20 cellular contexts compared by ENCODE assay signal in genomic region chr17:45906237-45906636, GRCh38. TPM values are rescaled to one million over a fixed set of nuclear protein-coding genes. Genes with fewer than 3 reads are reported as not detected.
DNase-seq lines count a peak whose midpoint lies in the region; ATAC-seq and TF ChIP-seq lines count a peak whose summit lies in the region.
"Had no signal": no experiment of that assay in that cellular context is flagged by ENCODE, and none has a peak within 500 bp of the region (broad histone marks: within the 10 kb centered on the region; RNA-seq: fewer than 3 reads in every experiment).

No MANE protein-coding gene starts in this region.

- intact Hi-C loops in activated naive CD4-positive, alpha-beta T cell treated with anti-CD3 and anti-CD28 coated beads for 36 hours (cut with micrococcal nuclease) = no loop called here
- intact Hi-C loops in sigmoid colon (cut with DNase I) = no loop called here

- H3K4me1 ChIP-seq in endodermal cell (ENCODE audit: control insufficient read depth, insufficient read depth, low read length) (no peaks in the 10 kb centered on the region), tibial nerve (no peaks in the 10 kb centered on the region), sigmoid colon (no peaks in the 10 kb centered on the region)
- H3K4me1 ChIP-seq: foreskin keratinocyte, Peyer's patch, SJSA1, uterus had no signal

- no peaks in the 10 kb centered on the region for H3K9me3 ChIP-seq in endodermal cell (ENCODE audit: control insufficient read depth, low read length)
- no peaks in the 10 kb centered on the region for H3K9me3 ChIP-seq in T-helper 17 cell (ENCODE audit: control insufficient read depth, low read length, poor library complexity, severe bottlenecking)
- H3K9me3 ChIP-seq in tibial nerve = no peaks in the 10 kb centered on the region
- H3K9me3 ChIP-seq in sigmoid colon = no peaks in the 10 kb centered on the region
- H3K9me3 ChIP-seq: Peyer's patch, right atrium auricular region, SJSA1, uterus had no signal

- H3K36me3 Mint-ChIP-seq in endodermal cell (ENCODE audit: low read depth) = no peaks in the 10 kb centered on the region
- peaks cover 3% of the 10 kb centered on the region for H3K36me3 Mint-ChIP-seq in T-helper 17 cell (ENCODE audit: low read depth)
- H3K36me3 Mint-ChIP-seq in activated naive CD4-positive, alpha-beta T cell treated with anti-CD3 and anti-CD28 coated beads for 36 hours (ENCODE audit: low read depth) = no peaks in the 10 kb centered on the region

- H3K27me3 Mint-ChIP-seq in endodermal cell (ENCODE audit: insufficient read depth) = peaks cover 41% of the 10 kb centered on the region
- peaks cover 29% of the 10 kb centered on the region for H3K27me3 Mint-ChIP-seq in T-helper 17 cell
- H3K27me3 Mint-ChIP-seq in activated naive CD4-positive, alpha-beta T cell treated with anti-CD3 and anti-CD28 coated beads for 36 hours (ENCODE audit: low read depth) = peaks cover 15% of the 10 kb centered on the region

- no peak for TF ChIP-seq POLR2A in tibial nerve (IDR thresholded peaks at IDR 0.05)
- no peak for TF ChIP-seq POLR2A in sigmoid colon (IDR thresholded peaks at IDR 0.05)

- H3K4me3 Mint-ChIP-seq in endodermal cell (no peak overlapping the region), T-helper 17 cell (no peak overlapping the region)
- H3K4me3 Mint-ChIP-seq in activated naive CD4-positive, alpha-beta T cell treated with anti-CD3 and anti-CD28 coated beads for 36 hours = no peak overlapping the region
- H3K4me3 Mint-ChIP-seq: activated CD4-positive, alpha-beta memory T cell treated with anti-CD3 and anti-CD28 coated beads, Interleukin-2, amount 10 ng/mL, durations not matched to agents 7 days and 5 days had no signal

- no peak for TF ChIP-seq EP300 in tibial nerve (IDR thresholded peaks at IDR 0.05)
- no peak for TF ChIP-seq EP300 in sigmoid colon (IDR thresholded peaks at IDR 0.05)

- H3K36me3 ChIP-seq in endodermal cell (ENCODE audit: control insufficient read depth, insufficient read depth, low read length) = no peaks in the 10 kb centered on the region
- H3K36me3 ChIP-seq in tibial nerve = no peaks in the 10 kb centered on the region
- H3K36me3 ChIP-seq in sigmoid colon = no peaks in the 10 kb centered on the region
- H3K36me3 ChIP-seq: Peyer's patch, right atrium auricular region, SJSA1, uterus had no signal

- no peak overlapping the region for H3K27ac Mint-ChIP-seq in endodermal cell
- no peak overlapping the region for H3K27ac Mint-ChIP-seq in T-helper 17 cell
- H3K27ac Mint-ChIP-seq in activated naive CD4-positive, alpha-beta T cell treated with anti-CD3 and anti-CD28 coated beads for 36 hours = no peak overlapping the region
- H3K27ac Mint-ChIP-seq: activated CD4-positive, alpha-beta memory T cell treated with anti-CD3 and anti-CD28 coated beads, Interleukin-2, amount 10 ng/mL, durations not matched to agents 7 days and 5 days had no signal

- peaks cover 24% of the 10 kb centered on the region for H3K27me3 ChIP-seq in endodermal cell (ENCODE audit: control insufficient read depth, insufficient read depth, low read length, poor library complexity, severe bottlenecking)
- peaks cover 0 to 24% of the 10 kb centered on the region in 2 donors for H3K27me3 ChIP-seq in tibial nerve
- H3K27me3 ChIP-seq in sigmoid colon = no peaks in the 10 kb centered on the region
- H3K27me3 ChIP-seq: Peyer's patch, right atrium auricular region, uterus had no signal

- 85 to 88% methylated on average over 7 to 8 of the region's 8 CpGs for WGBS in endodermal cell (ENCODE audit: insufficient coverage in 1 of 2, insufficient read length in 1 of 2), 2 experiments
- 52 to 59% methylated on average over 8 of the region's 8 CpGs for WGBS in tibial nerve, 2 donors
- WGBS in sigmoid colon, 2 donors = 41 to 66% methylated on average over 8 of the region's 8 CpGs

- H3K4me1 Mint-ChIP-seq in endodermal cell (no peaks in the 10 kb centered on the region), T-helper 17 cell (peaks cover 10% of the 10 kb centered on the region)
- H3K4me1 Mint-ChIP-seq in activated naive CD4-positive, alpha-beta T cell treated with anti-CD3 and anti-CD28 coated beads for 36 hours (ENCODE audit: low read depth) = peaks cover 20% of the 10 kb centered on the region

- TF ChIP-seq CTCF in endodermal cell (conservative IDR thresholded peaks at IDR 0.05) (no peak), tibial nerve (IDR thresholded peaks at IDR 0.05) (no peak), sigmoid colon (IDR thresholded peaks at IDR 0.05) (no peak)

- CTCF ChIA-PET in activated naive CD4-positive, alpha-beta T cell treated with anti-CD3 and anti-CD28 coated beads for 36 hours (lab: Charles Lee) = interaction anchor here (1.4 kb wide), 1 partner anchor 12 kb away, joined by 3 read pairs; the partner anchor contains the start of gene MAPT

- no peak for ATAC-seq in T-helper 17 cell
- ATAC-seq: foreskin keratinocyte had no signal

- peak overlapping the region; percentile 24 for H3K27ac ChIP-seq in endodermal cell (ENCODE audit: low read depth, low read length)
- no peak overlapping the region for H3K27ac ChIP-seq in tibial nerve
- no peak overlapping the region for H3K27ac ChIP-seq in sigmoid colon
- H3K27ac ChIP-seq: C4-2B, foreskin keratinocyte, Peyer's patch, right atrium auricular region, SJSA1, uterus had no signal

- H3K9me3 Mint-ChIP-seq in endodermal cell = no peaks in the 10 kb centered on the region
- H3K9me3 Mint-ChIP-seq in activated naive CD4-positive, alpha-beta T cell treated with anti-CD3 and anti-CD28 coated beads for 36 hours = no peaks in the 10 kb centered on the region
- H3K9me3 Mint-ChIP-seq: activated CD4-positive, alpha-beta memory T cell treated with anti-CD3 and anti-CD28 coated beads, Interleukin-2, amount 10 ng/mL, durations not matched to agents 7 days and 5 days had no signal

- H3K9ac ChIP-seq in endodermal cell (ENCODE audit: extremely low read depth, low read length, poor library complexity, severe bottlenecking) = no peak overlapping the region

- DNase-seq in DMS 273 treated with DMSO at 0.1 percent for 48 hours (lab: John Stamatoyannopoulos, UW) = peak; percentile 75
- DNase-seq in NCI-H1694 treated with DMSO at 0.1 percent for 48 hours (lab: John Stamatoyannopoulos, UW) = peak; percentile 83
- peak; percentile 39 for DNase-seq in NCI-H774 (lab: John Stamatoyannopoulos, UW)
- no peak for DNase-seq in endodermal cell
- no peak for DNase-seq in T-helper 17 cell
- no peak for DNase-seq in activated naive CD4-positive, alpha-beta T cell treated with anti-CD3 and anti-CD28 coated beads for 36 hours
- DNase-seq in tibial nerve (ENCODE audit: low spot score in 2 of 2) = no peak
- DNase-seq in sigmoid colon = no peak
- DNase-seq: activated CD4-positive, alpha-beta memory T cell treated with anti-CD3 and anti-CD28 coated beads, Interleukin-2, amount 10 ng/mL, durations not matched to agents 7 days and 5 days; activated T-cell treated with anti-CD3 and anti-CD28 coated beads for 4 hours; amygdala; dermis blood vessel endothelial cell; foreskin keratinocyte; NCI-H187 treated with DMSO at 0.1 percent for 48 hours; Peyer's patch; T-helper 9 cell; uterus had no signal

- H3K4me3 ChIP-seq in endodermal cell (ENCODE audit: low read length) (no peak overlapping the region), tibial nerve (no peak overlapping the region), sigmoid colon (no peak overlapping the region)
- H3K4me3 ChIP-seq: Peyer's patch, right atrium auricular region, SJSA1, uterus had no signal

RNA-seq across cellular contexts. Expression of gene MAPT, which starts 11.9 kb away (rescaled TPM):
- total RNA-seq in endodermal cell (under 1 TPM; 0.69 to 0.73 TPM), T-helper 17 cell (1 to 10 TPM; 1.2 to 2.3 TPM), tibial nerve (1 to 10 TPM; 2.5 to 3.1 (median 2.8) TPM), sigmoid colon (10 to 100 TPM in 3 of 4 donors, 1 to 10 TPM in 1; 7.1 to 20.5 (median 15.2) TPM)
- 10.8 TPM for polyA plus RNA-seq in endodermal cell (2013, experiment 1 of 2)
- polyA plus RNA-seq in endodermal cell (2013, experiment 2 of 2) = 8.2 TPM
- total RNA-seq in activated naive CD4-positive, alpha-beta T cell treated with anti-CD3 and anti-CD28 coated beads for 36 hours = under 1 TPM; 0.57 to 0.86 TPM
- 1 to 10 TPM in 1 of 3 donors, under 1 TPM in 1, not detected in 1; 0.60 to 2.8 TPM for polyA plus RNA-seq in sigmoid colon

Comparison
In these comparisons a context has a peak if more than half of its experiments do, and no peak if none do; other contexts are left out.
1. DNase-seq: peak in DMS 273 treated with DMSO at 0.1 percent for 48 hours (single experiment), NCI-H1694 treated with DMSO at 0.1 percent for 48 hours (single experiment) and NCI-H774 (single experiment); none in endodermal cell (single experiment), T-helper 17 cell (0 of 3), activated naive CD4-positive, alpha-beta T cell treated with anti-CD3 and anti-CD28 coated beads for 36 hours (single experiment), tibial nerve (0 of 2) and sigmoid colon (single experiment).